ENCODE assay signal across 1 cellular context in the genomic region with DNA sequence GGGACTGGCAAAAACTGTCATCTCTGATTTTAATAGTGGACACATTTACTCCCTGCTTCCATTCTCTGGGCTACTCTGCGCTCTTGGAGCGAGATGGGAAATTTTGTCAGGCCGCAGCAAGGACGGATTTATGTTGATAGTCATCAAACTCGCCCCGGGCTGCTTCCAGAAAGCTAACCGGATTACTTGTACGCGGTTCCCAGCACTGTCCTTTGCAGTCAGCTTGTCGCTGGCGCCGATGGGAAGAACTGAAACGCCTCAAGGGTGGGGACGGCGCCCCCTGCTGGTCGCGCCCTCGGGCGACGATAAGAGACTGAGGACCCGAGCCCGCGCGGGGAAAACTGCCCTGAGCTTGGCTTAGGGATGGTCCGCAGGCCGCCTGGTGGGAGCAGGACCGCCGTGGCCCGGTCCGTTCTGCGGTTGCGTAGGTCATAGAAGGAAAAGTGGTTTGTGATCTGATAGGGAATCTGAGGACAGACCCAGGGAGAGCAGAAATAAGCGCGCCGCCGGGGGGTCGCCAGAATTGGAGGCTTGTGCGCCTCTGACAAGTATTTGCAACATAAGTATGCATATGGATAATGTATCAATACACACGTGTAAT.
A peak's percentile ranks its signal among the peaks of the same experiment; 100 is the strongest.
TF ChIP-seq lines count a peak whose summit lies in the region.

No MANE protein-coding gene starts in this region.

TF ChIP-seq in HepG2, 621 proteins besides CTCF, POLR2A, EP300 and RAD21 (continued from another document and continues in another):
- TF ChIP-seq ATF5 (CRISPR knock-in tag; IDR thresholded peaks at IDR 0.05; ENCODE audit: low read depth) (no peak), JDP2 (CRISPR knock-in tag; IDR thresholded peaks at IDR 0.05; ENCODE audit: borderline replicate concordance) (no peak), TAF15 (IDR thresholded peaks at IDR 0.05; ENCODE audit: low read depth, low read length, poor library complexity, severe bottlenecking) (no peak), RBFOX2 (IDR thresholded peaks at IDR 0.05; ENCODE audit: low read depth, low read length) (0 out of 2 replicates have a peak, but pooled peaks have one; percentile 31), DNMT1 (CRISPR knock-in tag; IDR thresholded peaks at IDR 0.05) (no peak), NR3C1 (CRISPR knock-in tag; IDR thresholded peaks at IDR 0.05) (no peak), XRCC5 (optimal IDR thresholded peaks at IDR 0.05; ENCODE audit: low read length) (peak; percentile 95), ZNF652 (CRISPR knock-in tag; IDR thresholded peaks at IDR 0.05; ENCODE audit: borderline replicate concordance, low read depth) (no peak), PAWR (CRISPR knock-in tag; IDR thresholded peaks at IDR 0.05; ENCODE audit: borderline replicate concordance) (0 out of 2 replicates have a peak, but pooled peaks have one; percentile 11), NR2F2 (IDR thresholded peaks at IDR 0.05; ENCODE audit: borderline replicate concordance, low read depth) (no peak), SOX13 (IDR thresholded peaks at IDR 0.05) (no peak), SOX13 (CRISPR knock-in tag; conservative IDR thresholded peaks at IDR 0.05 in 1 of 2, IDR thresholded peaks at IDR 0.05 in 1 of 2) (peak in 1 of 2 experiments; percentile 64; a peak in 1 of 4 replicates), GTF2F1 (IDR thresholded peaks at IDR 0.05; ENCODE audit: low read length) (no peak), ARNT2 (CRISPR knock-in tag; IDR thresholded peaks at IDR 0.05; ENCODE audit: low read depth) (peak; percentile 84), TFAP4 (IDR thresholded peaks at IDR 0.05; ENCODE audit: borderline replicate concordance, low read depth) (no peak), HINFP (CRISPR knock-in tag; IDR thresholded peaks at IDR 0.05; ENCODE audit: low read depth) (peak; percentile 95), MAF1 (CRISPR knock-in tag; IDR thresholded peaks at IDR 0.05; ENCODE audit: borderline replicate concordance) (0 out of 2 replicates have a peak, but pooled peaks have one; percentile 53), ZNF776 (CRISPR knock-in tag; IDR thresholded peaks at IDR 0.05) (no peak), SYNCRIP (IDR thresholded peaks at IDR 0.05; ENCODE audit: insufficient read depth, low read depth, low read length) (no peak), ZNF383 (CRISPR knock-in tag; IDR thresholded peaks at IDR 0.05; ENCODE audit: borderline replicate concordance) (no peak), HNF1B (CRISPR knock-in tag; IDR thresholded peaks at IDR 0.05) (peak; percentile 86; the same call in 1 of the 2 replicates), ZNF180 (CRISPR knock-in tag; IDR thresholded peaks at IDR 0.05; ENCODE audit: borderline replicate concordance, low read depth) (no peak), PAF1 (CRISPR knock-in tag; IDR thresholded peaks at IDR 0.05) (no peak), SP140L (CRISPR knock-in tag; IDR thresholded peaks at IDR 0.05; ENCODE audit: borderline replicate concordance) (no peak), SRY (CRISPR knock-in tag; IDR thresholded peaks at IDR 0.05) (peak; percentile 70; the same call in 1 of the 2 replicates), NFE2 (CRISPR knock-in tag; IDR thresholded peaks at IDR 0.05) (no peak), PHF21A (CRISPR knock-in tag; IDR thresholded peaks at IDR 0.05) (peak; percentile 67; the same call in 1 of the 2 replicates), IRF9 (CRISPR knock-in tag; IDR thresholded peaks at IDR 0.05; ENCODE audit: borderline replicate concordance) (no peak; the same call in 1 of the 2 replicates), ZFP37 (CRISPR knock-in tag; IDR thresholded peaks at IDR 0.05; ENCODE audit: borderline replicate concordance) (no peak; the same call in 1 of the 2 replicates), TOE1 (CRISPR knock-in tag; IDR thresholded peaks at IDR 0.05) (peak; percentile 35; the same call in 1 of the 2 replicates), ZBTB1 (CRISPR knock-in tag; IDR thresholded peaks at IDR 0.05; ENCODE audit: borderline replicate concordance) (no peak), ZNF614 (CRISPR knock-in tag; IDR thresholded peaks at IDR 0.05; ENCODE audit: borderline replicate concordance) (peak; percentile 95), RBAK (CRISPR knock-in tag; IDR thresholded peaks at IDR 0.05) (peak; percentile 73; the same call in 1 of the 2 replicates), ZNF34 (CRISPR knock-in tag; IDR thresholded peaks at IDR 0.05; ENCODE audit: borderline replicate concordance) (no peak; the same call in 1 of the 2 replicates), ZNF484 (CRISPR knock-in tag; IDR thresholded peaks at IDR 0.05; ENCODE audit: borderline replicate concordance, low read depth) (no peak), ZGPAT (CRISPR knock-in tag; IDR thresholded peaks at IDR 0.05) (peak; percentile 68; the same call in 1 of the 2 replicates), NCOA5 (CRISPR knock-in tag; IDR thresholded peaks at IDR 0.05) (no peak), SIN3B (IDR thresholded peaks at IDR 0.05; ENCODE audit: low read length) (no peak), CC2D1A (CRISPR knock-in tag; IDR thresholded peaks at IDR 0.05) (0 out of 2 replicates have a peak, but pooled peaks have one; percentile 42), ZNF746 (CRISPR knock-in tag; IDR thresholded peaks at IDR 0.05) (no peak; the same call in 1 of the 2 replicates), ZNF207 (IDR thresholded peaks at IDR 0.05; ENCODE audit: borderline replicate concordance) (no peak), CBX1 (IDR thresholded peaks at IDR 0.05; ENCODE audit: low read depth) (peak; percentile 68), BATF2 (CRISPR knock-in tag; IDR thresholded peaks at IDR 0.05) (peak; percentile 75; the same call in 1 of the 2 replicates)
- TF ChIP-seq, protein P1, sequence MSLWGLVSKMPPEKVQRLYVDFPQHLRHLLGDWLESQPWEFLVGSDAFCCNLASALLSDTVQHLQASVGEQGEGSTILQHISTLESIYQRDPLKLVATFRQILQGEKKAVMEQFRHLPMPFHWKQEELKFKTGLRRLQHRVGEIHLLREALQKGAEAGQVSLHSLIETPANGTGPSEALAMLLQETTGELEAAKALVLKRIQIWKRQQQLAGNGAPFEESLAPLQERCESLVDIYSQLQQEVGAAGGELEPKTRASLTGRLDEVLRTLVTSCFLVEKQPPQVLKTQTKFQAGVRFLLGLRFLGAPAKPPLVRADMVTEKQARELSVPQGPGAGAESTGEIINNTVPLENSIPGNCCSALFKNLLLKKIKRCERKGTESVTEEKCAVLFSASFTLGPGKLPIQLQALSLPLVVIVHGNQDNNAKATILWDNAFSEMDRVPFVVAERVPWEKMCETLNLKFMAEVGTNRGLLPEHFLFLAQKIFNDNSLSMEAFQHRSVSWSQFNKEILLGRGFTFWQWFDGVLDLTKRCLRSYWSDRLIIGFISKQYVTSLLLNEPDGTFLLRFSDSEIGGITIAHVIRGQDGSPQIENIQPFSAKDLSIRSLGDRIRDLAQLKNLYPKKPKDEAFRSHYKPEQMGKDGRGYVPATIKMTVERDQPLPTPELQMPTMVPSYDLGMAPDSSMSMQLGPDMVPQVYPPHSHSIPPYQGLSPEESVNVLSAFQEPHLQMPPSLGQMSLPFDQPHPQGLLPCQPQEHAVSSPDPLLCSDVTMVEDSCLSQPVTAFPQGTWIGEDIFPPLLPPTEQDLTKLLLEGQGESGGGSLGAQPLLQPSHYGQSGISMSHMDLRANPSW (CRISPR knock-in tag; IDR thresholded peaks at IDR 0.05; ENCODE audit: borderline replicate concordance): no peak
- TF ChIP-seq, protein P2, sequence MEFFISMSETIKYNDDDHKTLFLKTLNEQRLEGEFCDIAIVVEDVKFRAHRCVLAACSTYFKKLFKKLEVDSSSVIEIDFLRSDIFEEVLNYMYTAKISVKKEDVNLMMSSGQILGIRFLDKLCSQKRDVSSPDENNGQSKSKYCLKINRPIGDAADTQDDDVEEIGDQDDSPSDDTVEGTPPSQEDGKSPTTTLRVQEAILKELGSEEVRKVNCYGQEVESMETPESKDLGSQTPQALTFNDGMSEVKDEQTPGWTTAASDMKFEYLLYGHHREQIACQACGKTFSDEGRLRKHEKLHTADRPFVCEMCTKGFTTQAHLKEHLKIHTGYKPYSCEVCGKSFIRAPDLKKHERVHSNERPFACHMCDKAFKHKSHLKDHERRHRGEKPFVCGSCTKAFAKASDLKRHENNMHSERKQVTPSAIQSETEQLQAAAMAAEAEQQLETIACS (CRISPR knock-in tag; IDR thresholded peaks at IDR 0.05): no peak
- TF ChIP-seq, protein P3, sequence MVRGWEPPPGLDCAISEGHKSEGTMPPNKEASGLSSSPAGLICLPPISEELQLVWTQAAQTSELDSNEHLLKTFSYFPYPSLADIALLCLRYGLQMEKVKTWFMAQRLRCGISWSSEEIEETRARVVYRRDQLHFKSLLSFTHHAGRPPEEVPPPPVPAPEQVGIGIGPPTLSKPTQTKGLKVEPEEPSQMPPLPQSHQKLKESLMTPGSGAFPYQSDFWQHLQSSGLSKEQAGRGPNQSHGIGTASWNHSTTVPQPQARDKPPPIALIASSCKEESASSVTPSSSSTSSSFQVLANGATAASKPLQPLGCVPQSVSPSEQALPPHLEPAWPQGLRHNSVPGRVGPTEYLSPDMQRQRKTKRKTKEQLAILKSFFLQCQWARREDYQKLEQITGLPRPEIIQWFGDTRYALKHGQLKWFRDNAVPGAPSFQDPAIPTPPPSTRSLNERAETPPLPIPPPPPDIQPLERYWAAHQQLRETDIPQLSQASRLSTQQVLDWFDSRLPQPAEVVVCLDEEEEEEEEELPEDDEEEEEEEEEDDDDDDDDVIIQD (CRISPR knock-in tag; IDR thresholded peaks at IDR 0.05; ENCODE audit: low read depth): peak; percentile 60; the same call in 1 of the 2 replicates
- TF ChIP-seq, protein P4, sequence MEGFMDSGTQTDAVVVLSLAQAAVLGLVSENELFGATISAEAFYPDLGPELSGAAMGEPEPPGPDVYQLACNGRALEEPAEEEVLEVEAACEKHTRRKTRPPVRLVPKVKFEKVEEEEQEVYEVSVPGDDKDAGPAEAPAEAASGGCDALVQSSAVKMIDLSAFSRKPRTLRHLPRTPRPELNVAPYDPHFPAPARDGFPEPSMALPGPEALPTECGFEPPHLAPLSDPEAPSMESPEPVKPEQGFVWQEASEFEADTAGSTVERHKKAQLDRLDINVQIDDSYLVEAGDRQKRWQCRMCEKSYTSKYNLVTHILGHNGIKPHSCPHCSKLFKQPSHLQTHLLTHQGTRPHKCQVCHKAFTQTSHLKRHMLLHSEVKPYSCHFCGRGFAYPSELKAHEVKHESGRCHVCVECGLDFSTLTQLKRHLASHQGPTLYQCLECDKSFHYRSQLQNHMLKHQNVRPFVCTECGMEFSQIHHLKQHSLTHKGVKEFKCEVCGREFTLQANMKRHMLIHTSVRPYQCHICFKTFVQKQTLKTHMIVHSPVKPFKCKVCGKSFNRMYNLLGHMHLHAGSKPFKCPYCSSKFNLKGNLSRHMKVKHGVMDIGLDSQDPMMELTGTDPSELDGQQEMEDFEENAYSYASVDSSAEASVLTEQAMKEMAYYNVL (CRISPR knock-in tag; IDR thresholded peaks at IDR 0.05; ENCODE audit: borderline replicate concordance): peak; percentile 89
